Comparison of ENCODE assay signal across 8 cellular contexts in the genomic region with DNA sequence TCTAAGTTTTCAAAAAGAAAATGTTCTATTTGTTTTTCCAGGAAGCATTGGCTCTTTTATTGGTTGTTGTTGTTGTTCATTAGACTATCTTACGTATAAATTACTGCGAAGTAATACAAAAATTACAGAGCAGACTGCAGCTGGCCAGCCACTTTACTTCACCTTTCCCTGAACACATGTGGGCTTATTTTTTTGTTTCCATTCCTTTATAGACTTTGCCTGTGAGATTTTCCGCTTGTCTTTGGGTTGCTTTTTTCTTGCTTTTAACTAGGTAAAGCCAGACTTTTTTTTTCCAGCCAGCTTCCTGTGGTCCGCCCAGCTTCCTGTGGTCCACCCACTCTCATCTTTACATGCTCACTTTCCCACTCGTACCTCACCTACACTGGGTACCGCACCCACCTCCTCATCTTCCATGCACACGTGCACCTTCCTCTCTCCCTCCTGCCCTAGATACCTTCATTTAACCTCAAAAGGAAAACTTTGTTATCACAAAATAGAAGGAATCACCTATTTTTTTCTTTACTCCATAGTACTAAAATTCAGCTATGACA.
DNase-seq lines count a peak whose midpoint lies in the region; ATAC-seq and TF ChIP-seq lines count a peak whose summit lies in the region.

No MANE protein-coding gene starts in this region.

- WGBS in esophagus muscularis mucosa, result 76% methylated on average over 7 of the region's 7 CpGs

- TF ChIP-seq EP300 in esophagus muscularis mucosa (IDR thresholded peaks at IDR 0.05), result no peak

- H3K9me3 ChIP-seq in BE2C (no peaks in the 10 kb centered on the region), SJCRH30 (replicated peaks) (no peaks in the 10 kb centered on the region), esophagus muscularis mucosa (no peaks in the 10 kb centered on the region)

- ATAC-seq in GM19043 (IDR thresholded peaks at IDR 0.05; ENCODE audit: low read depth, unreplicated experiment), result peak; percentile 26
- ATAC-seq in GM19455 (IDR thresholded peaks at IDR 0.05; ENCODE audit: unreplicated experiment), result no peak

- no peaks in the 10 kb centered on the region for H3K27me3 ChIP-seq in BE2C
- H3K27me3 ChIP-seq in SJCRH30, result no peaks in the 10 kb centered on the region
- no peaks in the 10 kb centered on the region for H3K27me3 ChIP-seq in esophagus muscularis mucosa

- DNase-seq in BE2C (no peak), SJCRH30 (no peak), epithelial cell of proximal tubule (ENCODE audit: low read depth) (no peak), GDM1 (lab: John Stamatoyannopoulos, UW) (no peak), esophagus muscularis mucosa (ENCODE audit: extremely low spot score) (no peak), NCI-H1048 (lab: John Stamatoyannopoulos, UW) (no peak)

- TF ChIP-seq POLR2A in esophagus muscularis mucosa (IDR thresholded peaks at IDR 0.05; ENCODE audit: low read depth), result no peak

- H3K4me1 ChIP-seq in BE2C (no peaks in the 10 kb centered on the region; the same call in 1 of the 2 replicates), SJCRH30 (peaks cover 12% of the 10 kb centered on the region; the same call in 1 of the 2 replicates), esophagus muscularis mucosa (peaks cover 5 to 15% (median 8%) of the 10 kb centered on the region in 4 donors)

- no peaks in the 10 kb centered on the region for H3K36me3 ChIP-seq in BE2C
- H3K36me3 ChIP-seq in SJCRH30, result no peaks in the 10 kb centered on the region
- H3K36me3 ChIP-seq in esophagus muscularis mucosa, result no peaks in the 10 kb centered on the region

- no peak for TF ChIP-seq CTCF in BE2C (IDR thresholded peaks at IDR 0.05; ENCODE audit: low read depth, low read length)
- no peak for TF ChIP-seq CTCF in epithelial cell of proximal tubule (conservative IDR thresholded peaks at IDR 0.05; ENCODE audit: low read depth, low read length)
- no peak for TF ChIP-seq CTCF in esophagus muscularis mucosa (IDR thresholded peaks at IDR 0.05)

- intact Hi-C loops in esophagus muscularis mucosa (cut with DNase I), result loop anchor here (2.0 kb wide), 2 partner anchors 123 to 129 kb away; no protein-coding TSS in a partner anchor

- H3K27ac ChIP-seq in SJCRH30 (no peak overlapping the region), esophagus muscularis mucosa (replicated peaks in 1 of 4) (no peak overlapping the region)

- H3K4me3 ChIP-seq in BE2C (ENCODE audit: low read depth, low read length), result peak overlapping the region; percentile 52
- peak overlapping the region; percentile 13 for H3K4me3 ChIP-seq in SJCRH30
- peak overlapping the region; percentile 30 for H3K4me3 ChIP-seq in epithelial cell of proximal tubule (ENCODE audit: low read depth, low read length)
- H3K4me3 ChIP-seq in esophagus muscularis mucosa, result no peak overlapping the region

Comparison
In these comparisons a context has a peak if more than half of its experiments do, and no peak if none do; other contexts are left out.
1. H3K4me3 ChIP-seq: peak in BE2C (single experiment), SJCRH30 (single experiment) and epithelial cell of proximal tubule (single experiment); none in esophagus muscularis mucosa (0 of 4).